In genomic region chr18:49878567-49878966, GRCh38 we compare ENCODE assay signal across 18 cellular contexts.
A peak's percentile ranks its signal among the peaks of the same experiment; 100 is the strongest.
DNase-seq lines count a peak whose midpoint lies in the region; ATAC-seq and TF ChIP-seq lines count a peak whose summit lies in the region.
"Had no signal": no experiment of that assay in that cellular context is flagged by ENCODE, and none has a peak within 500 bp of the region (broad histone marks: within the 10 kb centered on the region; RNA-seq: fewer than 3 reads in every experiment).

No MANE protein-coding gene starts in this region.

- H4K20me1 ChIP-seq in GM23248 (ENCODE audit: insufficient read depth), result no peaks in the 10 kb centered on the region

- H3K4me3 ChIP-seq in GM23248, result no peak overlapping the region
- H3K4me3 ChIP-seq in epithelial cell of esophagus (ENCODE audit: low read length), result no peak overlapping the region
- H3K4me3 ChIP-seq: Peyer's patch, suprapubic skin had no signal

- WGBS in GM23248 (ENCODE audit: low coverage in 1 of 2, low lambda C conversion rate in 2 of 2, missing lambda C conversion rate in 2 of 2), 2 experiments, result 24 to 32% methylated on average over 2 of the region's 2 CpGs

- H3K4me2 ChIP-seq in GM23248 (ENCODE audit: unreplicated experiment), result no peak overlapping the region

- no peak overlapping the region for H3K27ac ChIP-seq in GM23248
- H3K27ac ChIP-seq: neutrophil, Peyer's patch, suprapubic skin had no signal

- no peaks in the 10 kb centered on the region for H3K4me1 Mint-ChIP-seq in CD14-positive monocyte
- H3K4me1 Mint-ChIP-seq in activated CD4-positive, alpha-beta memory T cell treated with anti-CD3 and anti-CD28 coated beads for 36 hours (ENCODE audit: low read depth), result no peaks in the 10 kb centered on the region
- H3K4me1 Mint-ChIP-seq: B cell, immature natural killer cell had no signal

- no peaks in the 10 kb centered on the region for H3K36me3 ChIP-seq in GM23248 (ENCODE audit: low read depth)
- H3K36me3 ChIP-seq: neutrophil, suprapubic skin had no signal

- DNase-seq in GM23248 (peak; percentile 5), NCI-H446 treated with DMSO at 0.1 percent for 48 hours (lab: John Stamatoyannopoulos, UW) (peak; percentile 19), epithelial cell of esophagus (ENCODE audit: low read depth) (peak; percentile 60), omental fat pad (ENCODE audit: low spot score) (no peak), CD14-positive monocyte (ENCODE audit: low spot score) (no peak), mucosa of gallbladder (ENCODE audit: low spot score) (no peak)
- DNase-seq in activated CD4-positive, alpha-beta memory T cell treated with anti-CD3 and anti-CD28 coated beads for 36 hours, result no peak
- DNase-seq: activated CD8-positive, alpha-beta T cell treated with anti-CD3 and anti-CD28 coated beads for 36 hours; HCEC 1CT; immature natural killer cell; MV-4-11; NCI-H774; Peyer's patch; stimulated activated CD4-positive, alpha-beta T cell treated with anti-CD3 and anti-CD28 coated beads, Interleukin-4, amount 100 ng/mL, for 24 hours; stimulated activated CD8-positive, alpha-beta memory T cell treated with anti-CD3 and anti-CD28 coated beads, Interleukin-4, amount 100 ng/mL, for 48 hours had no signal

- H3K27me3 Mint-ChIP-seq in CD14-positive monocyte (ENCODE audit: low read depth in 3 of 3), result peaks cover 0 to 8% (median 0%) of the 10 kb centered on the region in 3 donors
- H3K27me3 Mint-ChIP-seq in activated CD4-positive, alpha-beta memory T cell treated with anti-CD3 and anti-CD28 coated beads for 36 hours, result peaks cover 22% of the 10 kb centered on the region

- TF ChIP-seq CTCF in epithelial cell of esophagus (IDR thresholded peaks at IDR 0.05; ENCODE audit: insufficient read depth, low read depth, low read length, missing control alignments), result no peak
- no peak for TF ChIP-seq CTCF in omental fat pad (IDR thresholded peaks at IDR 0.05)
- no peak for TF ChIP-seq CTCF in CD14-positive monocyte (IDR thresholded peaks at IDR 0.05)

- no peak overlapping the region for H3K4me3 Mint-ChIP-seq in CD14-positive monocyte
- no peak overlapping the region for H3K4me3 Mint-ChIP-seq in activated CD4-positive, alpha-beta memory T cell treated with anti-CD3 and anti-CD28 coated beads for 36 hours
- H3K4me3 Mint-ChIP-seq: activated CD8-positive, alpha-beta T cell treated with anti-CD3 and anti-CD28 coated beads for 36 hours; B cell; immature natural killer cell had no signal

- no peak overlapping the region for H3K27ac Mint-ChIP-seq in CD14-positive monocyte
- H3K27ac Mint-ChIP-seq in activated CD4-positive, alpha-beta memory T cell treated with anti-CD3 and anti-CD28 coated beads for 36 hours, result no peak overlapping the region
- H3K27ac Mint-ChIP-seq: activated CD8-positive, alpha-beta T cell treated with anti-CD3 and anti-CD28 coated beads for 36 hours; B cell; immature natural killer cell had no signal

- POLR2A ChIA-PET in activated CD4-positive, alpha-beta memory T cell treated with anti-CD3 and anti-CD28 coated beads for 36 hours (lab: Charles Lee), result no interaction called here

- H3K4me1 ChIP-seq in GM23248 (ENCODE audit: insufficient read depth), result no peaks in the 10 kb centered on the region
- H3K4me1 ChIP-seq: Peyer's patch, suprapubic skin had no signal

- no peaks in the 10 kb centered on the region for H3K9me3 Mint-ChIP-seq in CD14-positive monocyte
- H3K9me3 Mint-ChIP-seq in activated CD4-positive, alpha-beta memory T cell treated with anti-CD3 and anti-CD28 coated beads for 36 hours, result no peaks in the 10 kb centered on the region
- H3K9me3 Mint-ChIP-seq: activated CD8-positive, alpha-beta T cell treated with anti-CD3 and anti-CD28 coated beads for 36 hours; immature natural killer cell had no signal

- H3K27me3 ChIP-seq in GM23248 (replicated peaks; ENCODE audit: insufficient read depth), result peaks cover 18% of the 10 kb centered on the region
- H3K27me3 ChIP-seq: Peyer's patch, suprapubic skin had no signal

- no peak overlapping the region for H2AFZ ChIP-seq in GM23248

- H3K36me3 Mint-ChIP-seq in CD14-positive monocyte, result no peaks in the 10 kb centered on the region
- no peaks in the 10 kb centered on the region for H3K36me3 Mint-ChIP-seq in activated CD4-positive, alpha-beta memory T cell treated with anti-CD3 and anti-CD28 coated beads for 36 hours
- H3K36me3 Mint-ChIP-seq: immature natural killer cell had no signal

- no peaks in the 10 kb centered on the region for H3K79me2 ChIP-seq in GM23248 (ENCODE audit: insufficient read depth)

- ATAC-seq in omental fat pad (ENCODE audit: low FRiP score), result peak; percentile 58
- ATAC-seq: activated CD8-positive, alpha-beta T cell treated with anti-CD3 and anti-CD28 coated beads for 36 hours had no signal

- no peaks in the 10 kb centered on the region for H3K9me2 ChIP-seq in GM23248 (ENCODE audit: insufficient read depth)

- H3K9ac ChIP-seq in GM23248, result no peak overlapping the region

- H3K9me3 ChIP-seq in GM23248 (ENCODE audit: low read depth), result no peaks in the 10 kb centered on the region
- H3K9me3 ChIP-seq: neutrophil, Peyer's patch, suprapubic skin had no signal

- in situ Hi-C loops in GM23248 (cut with MboI), result no loop called here

- intact Hi-C loops in CD14-positive monocyte (cut with micrococcal nuclease), result no loop called here
- intact Hi-C loops in activated CD4-positive, alpha-beta memory T cell treated with anti-CD3 and anti-CD28 coated beads for 36 hours (cut with micrococcal nuclease), result no loop called here

- no peaks in the 10 kb centered on the region for H3F3A ChIP-seq in GM23248 (ENCODE audit: insufficient read depth)

- CTCF ChIA-PET in activated CD4-positive, alpha-beta memory T cell treated with anti-CD3 and anti-CD28 coated beads for 36 hours (lab: Charles Lee), result no interaction called here

Comparison
In these comparisons a context has a peak if more than half of its experiments do, and no peak if none do; other contexts are left out.
1. DNase-seq: peak in GM23248 (single experiment), NCI-H446 treated with DMSO at 0.1 percent for 48 hours (single experiment) and epithelial cell of esophagus (single experiment); none in omental fat pad (single experiment), CD14-positive monocyte (single experiment), activated CD4-positive, alpha-beta memory T cell treated with anti-CD3 and anti-CD28 coated beads for 36 hours (single experiment) and mucosa of gallbladder (single experiment).